In genomic region chr22:45602824-45603301, GRCh38 we compare ENCODE assay signal across 8 cellular contexts.
DNase-seq lines count a peak whose midpoint lies in the region; TF ChIP-seq lines count a peak whose summit lies in the region.

No MANE protein-coding gene starts in this region.

- H3K36me3 ChIP-seq in suprapubic skin (peaks cover 10% of the 10 kb centered on the region), colonic mucosa (no peaks in the 10 kb centered on the region)

- no peak overlapping the region for H3K9ac ChIP-seq in colonic mucosa (ENCODE audit: low read depth in 2 of 2, low read length in 2 of 2)

- peaks cover 26% of the 10 kb centered on the region for H3K4me1 ChIP-seq in suprapubic skin
- H3K4me1 ChIP-seq in colonic mucosa, result no peaks in the 10 kb centered on the region

- H3K9me3 ChIP-seq in suprapubic skin (no peaks in the 10 kb centered on the region), colonic mucosa (no peaks in the 10 kb centered on the region)

- no peaks in the 10 kb centered on the region for H3K27me3 ChIP-seq in suprapubic skin
- H3K27me3 ChIP-seq in colonic mucosa, result no peaks in the 10 kb centered on the region

- intact Hi-C loops in colonic mucosa (cut with DNase I), result no loop called here

- no peak for TF ChIP-seq POLR2A in suprapubic skin (IDR thresholded peaks at IDR 0.05)

- H3K27ac ChIP-seq in suprapubic skin (no peak overlapping the region), colonic mucosa (no peak overlapping the region)

- 72% methylated on average over 15 of the region's 15 CpGs for WGBS in suprapubic skin

- peak in 2 of 3 experiments; percentile 1 to 31 for DNase-seq in NCI-H1417 (lab: John Stamatoyannopoulos, UW)
- DNase-seq in NCI-H1417 treated with DMSO at 0.1 percent for 48 hours (lab: John Stamatoyannopoulos, UW), result no peak
- peak; percentile 5 to 59 for DNase-seq in NCI-H446 (lab: John Stamatoyannopoulos, UW)
- peak; percentile 9 for DNase-seq in cerebellar cortex (ENCODE audit: low spot score)
- DNase-seq in renal cortical epithelial cell (ENCODE audit: low read depth), result peak; percentile 33
- DNase-seq in activated CD8-positive, alpha-beta memory T cell treated with anti-CD3 and anti-CD28 coated beads, Interleukin-2, amount 50 U/mL, for 48 hours, result no peak
- no peak for DNase-seq in suprapubic skin (ENCODE audit: low spot score in 2 of 2)
- no peak for DNase-seq in colonic mucosa

- TF ChIP-seq CTCF in suprapubic skin (IDR thresholded peaks at IDR 0.05) (no peak), colonic mucosa (IDR thresholded peaks at IDR 0.05) (no peak)

- H3K4me3 ChIP-seq in suprapubic skin (no peak overlapping the region), colonic mucosa (no peak overlapping the region)

- no peak for TF ChIP-seq EP300 in suprapubic skin (IDR thresholded peaks at IDR 0.05)

Comparison
In these comparisons a context has a peak if more than half of its experiments do, and no peak if none do; other contexts are left out.
1. DNase-seq: peak in NCI-H1417 (2 of 3), NCI-H446 (2 of 2), cerebellar cortex (single experiment) and renal cortical epithelial cell (single experiment); none in NCI-H1417 treated with DMSO at 0.1 percent for 48 hours (single experiment), activated CD8-positive, alpha-beta memory T cell treated with anti-CD3 and anti-CD28 coated beads, Interleukin-2, amount 50 U/mL, for 48 hours (single experiment), suprapubic skin (0 of 2) and colonic mucosa (single experiment).